35 cellular contexts compared by ENCODE assay signal in genomic region chr17:50981279-50981678, GRCh38.
"Had no signal": no experiment of that assay in that cellular context is flagged by ENCODE, and none has a peak within 500 bp of the region (broad histone marks: within the 10 kb centered on the region; RNA-seq: fewer than 3 reads in every experiment).

No MANE protein-coding gene starts in this region.

- H3K4me3 ChIP-seq: MG63 had no signal

- DNase-seq: Karpas-422, Kasumi-1, MG63, MM.1S, MV-4-11, NCI-H1048, NCI-H1092, NCI-H1092 treated with DMSO at 0.1 percent for 48 hours, NCI-H1105, NCI-H1105 treated with DMSO at 0.1 percent for 48 hours, NCI-H1417, NCI-H1417 treated with DMSO at 0.1 percent for 48 hours, NCI-H1436, NCI-H1436 treated with DMSO at 0.1 percent for 48 hours, NCI-H146, NCI-H1694, NCI-H1694 treated with DMSO at 0.1 percent for 48 hours, NCI-H187, NCI-H187 treated with DMSO at 0.1 percent for 48 hours, NCI-H1930, NCI-H2029, NCI-H2029 treated with DMSO at 0.1 percent for 48 hours, NCI-H2081, NCI-H2081 treated with DMSO at 0.1 percent for 48 hours, NCI-H2107, NCI-H2171, NCI-H2171 treated with DMSO at 0.1 percent for 48 hours, NCI-H2227 treated with DMSO at 0.1 percent for 48 hours, NCI-H226, NCI-H345, NCI-H446, NCI-H446 treated with DMSO at 0.1 percent for 48 hours, NCI-H510A, NCI-H510A treated with DMSO at 0.1 percent for 48 hours, NCI-H524 had no signal

- H3K9me3 ChIP-seq: MG63 had no signal

- H3K27me3 ChIP-seq: MG63 had no signal
